7 cellular contexts compared by ENCODE assay signal in genomic region chr17:45620468-45620867, GRCh38.
DNase-seq lines count a peak whose midpoint lies in the region; ATAC-seq, FAIRE-seq and TF ChIP-seq lines count a peak whose summit lies in the region.
"Not testable (repeated sequence)": the region's sequence is repeated elsewhere in the genome, so short reads cannot be mapped to it uniquely, and the experiment has no call there.

No MANE protein-coding gene starts in this region.

- H3K4me1 ChIP-seq in iPS-18a (ENCODE audit: control insufficient read depth, low read depth, low read length); pancreas: not testable (repeated sequence)

- H3K27me3 Mint-ChIP-seq in activated B cell treated with CpG ODN at 0.5 μM for 24 hours; chondrocyte (ENCODE audit: low read depth): not testable (repeated sequence)

- TF ChIP-seq CTCF in HFF-Myc (IDR thresholded peaks at IDR 0.05; ENCODE audit: low read depth, low read length, missing control alignments); activated B cell treated with CpG ODN at 0.5 μM for 24 hours (IDR thresholded peaks at IDR 0.05); chondrocyte (IDR thresholded peaks at IDR 0.05); pancreas (IDR thresholded peaks at IDR 0.05): not testable (repeated sequence)

- H3K4me1 Mint-ChIP-seq in activated B cell treated with CpG ODN at 0.5 μM for 24 hours; chondrocyte (ENCODE audit: low read depth): not testable (repeated sequence)

- H3K27ac Mint-ChIP-seq in activated B cell treated with CpG ODN at 0.5 μM for 24 hours; chondrocyte (ENCODE audit: unreplicated experiment): not testable (repeated sequence)

- H3K36me3 Mint-ChIP-seq in activated B cell treated with CpG ODN at 0.5 μM for 24 hours (ENCODE audit: low read depth); chondrocyte (ENCODE audit: low read depth): not testable (repeated sequence)

- peak overlapping the region; percentile 42 for H3K4me3 ChIP-seq in HFF-Myc (replicated peaks; ENCODE audit: low read depth, low read length)
- peak overlapping the region; percentile 20 for H3K4me3 ChIP-seq in iPS-18a (ENCODE audit: low read length)
- peak overlapping the region; percentile 12 to 57 (median 43) for H3K4me3 ChIP-seq in pancreas

- DNase-seq in HFF-Myc (ENCODE audit: extremely low read depth, low read depth); chondrocyte (ENCODE audit: low spot score): not testable (repeated sequence)
- peak; percentile 47 for DNase-seq in activated B cell treated with CpG ODN at 0.5 μM for 24 hours
- peak in 1 of 6 donors; percentile 59 for DNase-seq in pancreas

- not testable (repeated sequence) for H3K27me3 ChIP-seq in iPS-18a (ENCODE audit: control insufficient read depth, insufficient read depth, low read length); pancreas

- 0 to 1% methylated on average over 9 to 43 of the region's 54 CpGs for WGBS in pancreas, 2 donors

- POLR2A ChIA-PET in activated B cell treated with CpG ODN at 0.5 μM for 24 hours (lab: Charles Lee): not testable (repeated sequence)

- not testable (repeated sequence) for H3K9ac ChIP-seq in iPS-18a (ENCODE audit: low read length)

- H3K9me3 Mint-ChIP-seq in activated B cell treated with CpG ODN at 0.5 μM for 24 hours; chondrocyte (ENCODE audit: low read depth): not testable (repeated sequence)

- not testable (repeated sequence) for FAIRE-seq in pancreas (lab: Jason Lieb, UNC)

- intact Hi-C loops in activated B cell treated with CpG ODN at 0.5 μM for 24 hours (cut with micrococcal nuclease); pancreas (cut with DNase I): not testable (repeated sequence)

- not testable (repeated sequence) for H3K36me3 ChIP-seq in iPS-18a (ENCODE audit: control insufficient read depth, low read depth, low read length); pancreas

- H3K9me3 ChIP-seq in iPS-18a (ENCODE audit: control insufficient read depth, low read depth, low read length); pancreas: not testable (repeated sequence)

- H3K27ac ChIP-seq in iPS-18a (ENCODE audit: low read length); pancreas: not testable (repeated sequence)

- H3K4me3 Mint-ChIP-seq in activated B cell treated with CpG ODN at 0.5 μM for 24 hours (peak overlapping the region; percentile 80), chondrocyte (ENCODE audit: unreplicated experiment) (peak overlapping the region; percentile 75)

- peak; percentile 8 for ATAC-seq in GM18861 (IDR thresholded peaks at IDR 0.05; ENCODE audit: unreplicated experiment)
- peak; percentile 21 for ATAC-seq in HG03521 (IDR thresholded peaks at IDR 0.05; ENCODE audit: unreplicated experiment)
- peak; percentile 56 for ATAC-seq in activated B cell treated with CpG ODN at 0.5 μM for 24 hours (ENCODE audit: low read depth)
- ATAC-seq in pancreas: peak; percentile 58 to 76 (median 72)

- CTCF ChIA-PET in activated B cell treated with CpG ODN at 0.5 μM for 24 hours (lab: Charles Lee): not testable (repeated sequence)

Comparison
In these comparisons a context has a peak if more than half of its experiments do, and no peak if none do; other contexts are left out.
1. ATAC-seq: peak in every context shown above with its lines; median percentile 72 in pancreas; 56 in activated B cell treated with CpG ODN at 0.5 μM for 24 hours; 21 in HG03521; 8 in GM18861.